ENCODE assay signal across 25 cellular contexts in genomic region chr17:34533811-34534527, GRCh38. TPM values are rescaled to one million over a fixed set of nuclear protein-coding genes. Genes with fewer than 3 reads are reported as not detected.
"Had no signal": no experiment of that assay in that cellular context is flagged by ENCODE, and none has a peak within 500 bp of the region (broad histone marks: within the 10 kb centered on the region; RNA-seq: fewer than 3 reads in every experiment).

No MANE protein-coding gene starts in this region.

- H3K36me3 ChIP-seq: heart right ventricle, prostate gland, sigmoid colon, tibial artery had no signal

- H3K4me1 ChIP-seq: heart right ventricle, prostate gland, sigmoid colon, testis, tibial artery had no signal

- H3K4me3 ChIP-seq: dorsolateral prefrontal cortex, heart right ventricle, prostate gland, sigmoid colon, testis, tibial artery had no signal

- DNase-seq: dorsolateral prefrontal cortex; effector CD4-positive, alpha-beta T cell; foreskin melanocyte; glutamatergic neuron; heart right ventricle; hippocampal formation; kidney glomerular epithelial cell; mesendoderm; midbrain; naive thymus-derived CD4-positive, alpha-beta T cell; nephron progenitor cell; nucleus accumbens; right cardiac atrium; sigmoid colon; stimulated activated CD4-positive, alpha-beta T cell treated with anti-CD3 and anti-CD28 coated beads, Interleukin-2, amount 100 ng/mL, for 24 hours; stimulated activated CD4-positive, alpha-beta T cell treated with anti-CD3 and anti-CD28 coated beads, Interleukin-4, amount 100 ng/mL, for 24 hours; stimulated activated naive CD8-positive, alpha-beta T cell treated with anti-CD3 and anti-CD28 coated beads, Interleukin-15, Interleukin-2, amounts not matched to agents 100 U/mL and 50 U/mL, for 24 hours; substantia nigra; testis; tibial artery had no signal

- H3K27me3 ChIP-seq: testis had no signal

- H3K9me3 ChIP-seq: heart right ventricle, prostate gland, sigmoid colon, testis, tibial artery had no signal

- H3K27ac ChIP-seq: dorsolateral prefrontal cortex, prostate gland, sigmoid colon, testis, tibial artery had no signal

RNA-seq across cellular contexts. Expression of gene TMEM132E, which starts 45.4 kb away (rescaled TPM):
- total RNA-seq: esophagus mucosa, fibroblast of lung, lung microvascular endothelial cell, osteocyte, sigmoid colon had no signal
- polyA plus RNA-seq: fibroblast of lung had no signal
